In the genomic region with DNA sequence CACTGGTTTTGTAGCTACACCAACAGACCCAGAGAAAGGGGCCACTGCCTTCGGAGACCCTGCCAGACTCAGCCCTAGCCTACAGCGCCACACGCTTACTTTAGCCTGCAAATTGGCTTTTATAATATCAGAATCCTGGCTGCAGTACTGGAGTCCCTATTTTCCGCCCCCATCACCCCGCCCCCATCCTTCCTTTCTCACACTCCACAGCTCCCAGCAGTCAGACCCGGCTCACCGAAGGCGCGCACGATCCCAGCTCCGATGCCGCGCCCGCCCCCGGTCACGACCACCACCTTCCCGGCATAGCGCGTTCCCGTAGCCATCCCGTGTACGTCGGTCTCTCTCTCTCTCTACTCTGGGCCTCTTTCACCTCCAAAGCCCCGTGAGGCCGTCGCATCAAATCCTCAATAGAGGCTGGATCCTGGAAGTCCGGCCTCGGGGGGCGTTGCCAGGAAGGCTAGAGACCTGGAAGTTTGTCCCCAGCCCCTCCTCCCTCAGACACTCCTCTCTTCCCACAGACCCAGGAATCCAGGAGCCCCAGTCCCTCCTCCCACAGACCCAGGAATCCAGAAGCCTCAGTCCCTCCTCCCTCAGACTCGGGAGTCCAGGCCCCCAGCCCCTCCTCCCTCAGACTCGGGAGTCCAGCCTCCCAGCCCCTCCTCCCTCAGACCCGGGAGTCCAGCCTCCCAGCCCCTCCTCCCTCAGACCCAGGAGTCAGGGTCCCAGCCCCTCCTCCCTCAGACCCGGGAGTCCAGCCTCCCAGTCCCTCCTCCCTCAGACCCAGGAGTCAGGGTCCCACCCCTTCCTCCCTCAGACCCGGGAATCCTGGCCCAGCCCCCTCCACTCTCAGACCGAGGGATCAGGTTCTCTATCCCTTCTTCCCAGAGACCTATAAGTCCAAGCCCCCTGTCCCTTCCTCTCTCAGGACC, we compare ENCODE assay signal across 8 cellular contexts. TPM values are rescaled to one million over a fixed set of nuclear protein-coding genes. Genes with fewer than 3 reads are reported as not detected.
A peak's percentile ranks its signal among the peaks of the same experiment; 100 is the strongest.
DNase-seq lines count a peak whose midpoint lies in the region; ATAC-seq and TF ChIP-seq lines count a peak whose summit lies in the region.

A gene (minus strand): TSS at position 403 of the 929 bp plus-strand sequence. CDS start 80 bp downstream, at position 323.

- no peaks in the 10 kb centered on the region for H3K9me2 ChIP-seq in GM23338 (ENCODE audit: insufficient read depth)

- peaks cover 8% of the 10 kb centered on the region for H3F3A ChIP-seq in GM23338 (replicated peaks; ENCODE audit: low read depth)

- ATAC-seq in GM23338 (peak; percentile 63), HG02840 (IDR thresholded peaks at IDR 0.05; ENCODE audit: low FRiP score, unreplicated experiment) (no peak), GM21447 (IDR thresholded peaks at IDR 0.05; ENCODE audit: unreplicated experiment) (no peak), HG02678 (IDR thresholded peaks at IDR 0.05; ENCODE audit: unreplicated experiment) (no peak)

- peak within 1 kb of the TSS; percentile 84 for H3K4me2 ChIP-seq in GM23338

- peaks cover 3% of the 10 kb centered on the region; the same call in 1 of the 2 replicates for H3K4me1 ChIP-seq in GM23338 (ENCODE audit: insufficient read depth)

- H3K36me3 ChIP-seq in GM23338 (ENCODE audit: insufficient read depth) = no peaks in the 10 kb centered on the region

- H3K27ac ChIP-seq in C4-2B = peak within 1 kb of the TSS; percentile 12
- peak within 1 kb of the TSS; percentile 91 for H3K27ac ChIP-seq in GM23338 (ENCODE audit: low read depth)
- H3K27ac ChIP-seq in VCaP = peak within 1 kb of the TSS; percentile 75

- TF ChIP-seq CTCF in C4-2B (conservative IDR thresholded peaks at IDR 0.05) (peak; percentile 53), GM23338 (conservative IDR thresholded peaks at IDR 0.05; ENCODE audit: low read depth in 2 of 2) (peak in 1 of 2 experiments; percentile 5; a peak in 1 of 4 replicates), VCaP (conservative IDR thresholded peaks at IDR 0.05) (peak; percentile 61), neural crest cell (conservative IDR thresholded peaks at IDR 0.05) (peak; percentile 13)

- no peaks in the 10 kb centered on the region for H3K27me3 ChIP-seq in GM23338 (ENCODE audit: insufficient read depth)

- peak within 1 kb of the TSS; percentile 83 for H2AFZ ChIP-seq in GM23338

- peak; percentile 90 for DNase-seq in GM23338 (ENCODE audit: low spot score)
- peak; percentile 62 for DNase-seq in fibroblast of peridontal ligament (ENCODE audit: extremely low read depth)
- DNase-seq in neural crest cell (ENCODE audit: low read depth, low spot score) = peak; percentile 30

- H3K4me3 Mint-ChIP-seq in GM23338 (peak within 1 kb of the TSS; percentile 85), neural crest cell (peak within 1 kb of the TSS; percentile 87)

- no peaks in the 10 kb centered on the region; the same call in 2 of the 3 replicates for H3K9me3 Mint-ChIP-seq in GM23338
- no peaks in the 10 kb centered on the region for H3K9me3 Mint-ChIP-seq in neural crest cell

- H3K4me3 ChIP-seq in GM23338 = peak within 1 kb of the TSS; percentile 61

- peak within 1 kb of the TSS; percentile 95 for H3K27ac Mint-ChIP-seq in GM23338
- peak within 1 kb of the TSS; percentile 47 for H3K27ac Mint-ChIP-seq in neural crest cell (ENCODE audit: unreplicated experiment)

- H3K4me1 Mint-ChIP-seq in GM23338 (peaks cover 18% of the 10 kb centered on the region), neural crest cell (peaks cover 28% of the 10 kb centered on the region)

- H4K20me1 ChIP-seq in GM23338 (replicated peaks; ENCODE audit: insufficient read depth) = no peaks in the 10 kb centered on the region

- no peaks in the 10 kb centered on the region for H3K79me2 ChIP-seq in GM23338 (replicated peaks; ENCODE audit: insufficient read depth)

- peaks cover 22% of the 10 kb centered on the region for H3K27me3 Mint-ChIP-seq in GM23338 (ENCODE audit: insufficient read depth, low read depth, poor library complexity)
- H3K27me3 Mint-ChIP-seq in neural crest cell (ENCODE audit: low read depth) = no peaks in the 10 kb centered on the region

- H3K36me3 Mint-ChIP-seq in GM23338 (ENCODE audit: low read depth) (peaks cover 18% of the 10 kb centered on the region), neural crest cell (ENCODE audit: low read depth) (peaks cover 3% of the 10 kb centered on the region)

TF ChIP-seq in GM23338, 12 proteins besides CTCF, POLR2A, EP300 and RAD21:
- no peak; the same call in 1 of the 2 replicates for TF ChIP-seq POLR2AphosphoS5 (IDR thresholded peaks at IDR 0.05; ENCODE audit: low read depth)
- no peak for TF ChIP-seq EZH2 (IDR thresholded peaks at IDR 0.05; ENCODE audit: low read depth, unreplicated experiment)
- no peak for TF ChIP-seq STAT1 (IDR thresholded peaks at IDR 0.05; ENCODE audit: unreplicated experiment)

RNA-seq across cellular contexts. Expression of the gene that starts here (rescaled TPM):
- total RNA-seq in GM23338 (2014; rRNA removed; shearing (Covaris generic)) = 5.0 and 8.4 TPM in 2 replicates
- polyA plus RNA-seq in GM23338 (2016; fragmentation: Nextera tagmentation; extraction: Ambion mirVana) = 11.6 and 11.7 TPM in 2 replicates
- total RNA-seq in neural crest cell = 4.2 and 6.6 TPM in 2 replicates

Comparison
In these comparisons a context has a peak if more than half of its experiments do, and no peak if none do; other contexts are left out.
1. H3K27ac ChIP-seq: peak in every context shown above with its lines; median percentile 91 in GM23338; 75 in VCaP; 12 in C4-2B.
2. DNase-seq: peak in every context shown above with its lines; median percentile 90 in GM23338; 62 in fibroblast of peridontal ligament; 30 in neural crest cell.